Comparison of ENCODE assay signal across 8 cellular contexts in the genomic region with DNA sequence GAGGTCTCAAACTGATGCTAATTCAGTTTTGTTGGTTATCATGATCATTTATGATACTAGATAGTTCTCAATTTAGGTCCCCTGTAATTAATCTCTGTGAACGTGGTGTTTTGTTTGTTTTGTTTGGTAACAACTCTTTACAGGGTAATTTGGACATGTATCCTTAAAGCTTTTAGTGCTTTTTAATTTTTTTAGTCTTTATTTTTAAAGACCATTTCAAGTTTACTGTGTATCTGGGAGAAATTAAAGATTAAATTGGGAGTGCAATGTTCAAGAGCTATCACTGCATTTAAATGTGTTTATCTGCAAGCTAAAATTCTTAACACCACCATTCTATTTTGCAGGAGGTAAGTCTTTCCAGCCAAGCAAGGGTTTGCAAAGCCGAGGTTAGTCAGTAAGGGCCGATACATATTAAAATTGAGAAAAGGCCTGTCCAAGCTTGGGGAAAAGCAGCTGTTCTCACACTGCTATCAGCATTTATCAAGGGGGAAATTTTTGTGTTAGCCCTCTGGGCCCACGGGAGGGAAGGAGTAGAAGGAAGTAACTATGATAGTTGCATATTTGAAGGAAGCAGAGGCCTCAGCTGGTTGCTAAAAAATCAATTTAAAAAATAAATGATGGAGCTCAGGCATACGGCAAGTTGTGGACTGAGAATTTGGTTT. TPM values are rescaled to one million over a fixed set of nuclear protein-coding genes. Genes with fewer than 3 reads are reported as not detected.
DNase-seq lines count a peak whose midpoint lies in the region; ATAC-seq and TF ChIP-seq lines count a peak whose summit lies in the region.

No MANE protein-coding gene starts in this region.

- intact Hi-C loops in dendritic cell treated with granulocyte-macrophage colony-stimulating factor and Interleukin-4, amounts not matched to agents 40 ng/mL and 50 ng/mL, for 4 days (cut with micrococcal nuclease): no loop called here

- no peaks in the 10 kb centered on the region for H3K9me3 Mint-ChIP-seq in dendritic cell treated with granulocyte-macrophage colony-stimulating factor and Interleukin-4, amounts not matched to agents 40 ng/mL and 50 ng/mL, for 4 days

- H3K9me3 ChIP-seq in HUES48 (ENCODE audit: control insufficient read depth, insufficient read depth, low read length) (no peaks in the 10 kb centered on the region), osteoblast (ENCODE audit: low read depth, low read length) (no peaks in the 10 kb centered on the region)

- peak overlapping the region; percentile 98 for H3K27ac Mint-ChIP-seq in dendritic cell treated with granulocyte-macrophage colony-stimulating factor and Interleukin-4, amounts not matched to agents 40 ng/mL and 50 ng/mL, for 4 days

- H3K27ac ChIP-seq in HUES48 (ENCODE audit: low read depth, low read length): peak overlapping the region; percentile 17
- no peak overlapping the region for H3K27ac ChIP-seq in osteoblast (ENCODE audit: low read depth, low read length)

- H3K9ac ChIP-seq in HUES48 (ENCODE audit: low read depth, low read length): no peak overlapping the region

- peak overlapping the region; percentile 83 for H2AFZ ChIP-seq in osteoblast (ENCODE audit: low read length)

- peak overlapping the region; percentile 44 for H3K4me2 ChIP-seq in osteoblast (ENCODE audit: insufficient read depth, low read length)

- no peaks in the 10 kb centered on the region for H3K27me3 Mint-ChIP-seq in dendritic cell treated with granulocyte-macrophage colony-stimulating factor and Interleukin-4, amounts not matched to agents 40 ng/mL and 50 ng/mL, for 4 days

- peak overlapping the region; percentile 17; the same call in 1 of the 2 replicates for H3K4me3 ChIP-seq in GM12864 (ENCODE audit: low read depth, low read length)
- H3K4me3 ChIP-seq in HUES48 (ENCODE audit: low read depth, low read length): no peak overlapping the region
- H3K4me3 ChIP-seq in osteoblast (ENCODE audit: insufficient read depth, low read length): no peak overlapping the region

- H3K4me1 Mint-ChIP-seq in dendritic cell treated with granulocyte-macrophage colony-stimulating factor and Interleukin-4, amounts not matched to agents 40 ng/mL and 50 ng/mL, for 4 days (ENCODE audit: low read depth): peaks cover 40% of the 10 kb centered on the region

- no peak for ATAC-seq in omental fat pad (ENCODE audit: low FRiP score)
- no peak for ATAC-seq in GM21786 (IDR thresholded peaks at IDR 0.05; ENCODE audit: unreplicated experiment)

- H3K4me3 Mint-ChIP-seq in dendritic cell treated with granulocyte-macrophage colony-stimulating factor and Interleukin-4, amounts not matched to agents 40 ng/mL and 50 ng/mL, for 4 days: no peak overlapping the region

- H3K36me3 Mint-ChIP-seq in dendritic cell treated with granulocyte-macrophage colony-stimulating factor and Interleukin-4, amounts not matched to agents 40 ng/mL and 50 ng/mL, for 4 days (ENCODE audit: low read depth): no peaks in the 10 kb centered on the region

- H3K79me2 ChIP-seq in osteoblast (ENCODE audit: insufficient read depth, low read length): no peaks in the 10 kb centered on the region

- H3K27me3 ChIP-seq in HUES48 (ENCODE audit: control insufficient read depth, insufficient read depth, low read length): no peaks in the 10 kb centered on the region
- H3K27me3 ChIP-seq in osteoblast (ENCODE audit: insufficient read depth, low read length): no peaks in the 10 kb centered on the region

- H3K36me3 ChIP-seq in HUES48 (ENCODE audit: control insufficient read depth, insufficient read depth, low read length): no peaks in the 10 kb centered on the region
- H3K36me3 ChIP-seq in osteoblast (ENCODE audit: insufficient read depth, low read length): no peaks in the 10 kb centered on the region

- TF ChIP-seq CTCF in GM12864 (IDR thresholded peaks at IDR 0.05; ENCODE audit: low read depth, low read length, missing control alignments) (no peak), osteoblast (IDR thresholded peaks at IDR 0.05; ENCODE audit: extremely low read depth, low read depth, low read length) (no peak), omental fat pad (IDR thresholded peaks at IDR 0.05) (no peak)

- no peak for DNase-seq in GM12864 (ENCODE audit: low read depth)
- no peak for DNase-seq in osteoblast (ENCODE audit: insufficient read length, low spot score, missing footprints)
- no peak for DNase-seq in NCI-H2029 (lab: John Stamatoyannopoulos, UW)
- no peak for DNase-seq in cortex of kidney (lab: John Stamatoyannopoulos, UW)
- DNase-seq in omental fat pad (ENCODE audit: low spot score): no peak

- H4K20me1 ChIP-seq in osteoblast (ENCODE audit: insufficient read depth, low read length): no peaks in the 10 kb centered on the region

- H3K4me1 ChIP-seq in HUES48 (ENCODE audit: control insufficient read depth, insufficient read depth, low read length): peaks cover 24% of the 10 kb centered on the region
- peaks cover 34% of the 10 kb centered on the region for H3K4me1 ChIP-seq in osteoblast (ENCODE audit: insufficient read depth, low read length)

RNA-seq across cellular contexts. Expression of a gene that starts 59.4 kb away (rescaled TPM):
- total RNA-seq in osteoblast (26.4 and 26.8 TPM in 2 replicates), omental fat pad (10 to 100 TPM; 24.9 to 48.8 (median 36.8) TPM)
